ENCODE assay signal across 22 cellular contexts in genomic region chr17:59008737-59009136, GRCh38.
DNase-seq lines count a peak whose midpoint lies in the region; ATAC-seq and TF ChIP-seq lines count a peak whose summit lies in the region.
"Had no signal": no experiment of that assay in that cellular context is flagged by ENCODE, and none has a peak within 500 bp of the region (broad histone marks: within the 10 kb centered on the region; RNA-seq: fewer than 3 reads in every experiment).

No MANE protein-coding gene starts in this region.

- H3K9ac ChIP-seq in liver (ENCODE audit: low read depth in 1 of 2, low read length in 2 of 2), result no peak overlapping the region
- H3K9ac ChIP-seq: BLaER1, KMS-11 had no signal

- ATAC-seq in activated CD8-positive, alpha-beta T cell treated with anti-CD3 and anti-CD28 coated beads for 36 hours, result no peak
- no peak for ATAC-seq in activated CD8-positive, alpha-beta T cell treated with anti-CD3 and anti-CD28 coated beads, Interleukin-2, amount 10 ng/mL, durations not matched to agents 7 days and 5 days
- no peak for ATAC-seq in activated T-helper 17 cell treated with anti-CD3 and anti-CD28 coated beads, Interleukin-2, amount 50 U/mL, for 72 hours (replicated peaks)
- ATAC-seq in stimulated activated effector memory CD8-positive, alpha-beta T cell treated with anti-CD3 and anti-CD28 coated beads, Interleukin-12 subunit alpha, Interleukin-12 subunit beta, amount 100 ng/mL, for 72 hours, result no peak
- ATAC-seq: GM23338, Right ventricle myocardium inferior had no signal

- intact Hi-C loops in activated CD8-positive, alpha-beta T cell treated with anti-CD3 and anti-CD28 coated beads for 36 hours (cut with micrococcal nuclease), result loop anchor here (10.0 kb wide), 1 partner anchor 494 kb away; the partner anchor contains the start of gene MTMR4
- intact Hi-C loops in prostate gland (cut with DNase I), result loop anchor here (5.0 kb wide), 1 partner anchor 421 kb away; no protein-coding TSS in a partner anchor

- H3K4me1 ChIP-seq in liver (ENCODE audit: control insufficient read depth in 4 of 4, insufficient read depth in 4 of 4, low read length in 3 of 4) (peaks cover 3 to 30% (median 19%) of the 10 kb centered on the region in 4 donors), prostate gland (replicated peaks) (no peaks in the 10 kb centered on the region)
- H3K4me1 ChIP-seq: SJCRH30 had no signal

- TF ChIP-seq CTCF in activated CD8-positive, alpha-beta T cell treated with anti-CD3 and anti-CD28 coated beads for 36 hours (IDR thresholded peaks at IDR 0.05), result no peak
- TF ChIP-seq CTCF in liver (IDR thresholded peaks at IDR 0.05; ENCODE audit: low read depth, low read length, missing input control) (no peak), prostate gland (IDR thresholded peaks at IDR 0.05) (no peak)

- TF ChIP-seq POLR2A in prostate gland (IDR thresholded peaks at IDR 0.05), result no peak

- peak overlapping the region; percentile 53 for H3K27ac Mint-ChIP-seq in activated CD8-positive, alpha-beta T cell treated with anti-CD3 and anti-CD28 coated beads for 36 hours
- H3K27ac Mint-ChIP-seq in activated CD8-positive, alpha-beta T cell treated with anti-CD3 and anti-CD28 coated beads, Interleukin-2, amount 10 ng/mL, durations not matched to agents 7 days and 5 days, result no peak overlapping the region
- H3K27ac Mint-ChIP-seq in activated T-helper 17 cell treated with anti-CD3 and anti-CD28 coated beads, Interleukin-2, amount 50 U/mL, for 72 hours, result peak overlapping the region; percentile 58
- H3K27ac Mint-ChIP-seq in stimulated activated effector memory CD8-positive, alpha-beta T cell treated with anti-CD3 and anti-CD28 coated beads, Interleukin-12 subunit alpha, Interleukin-12 subunit beta, amount 100 ng/mL, for 72 hours, result peak overlapping the region; percentile 80
- H3K27ac Mint-ChIP-seq: GM23338, H9, IgD-negative memory B cell had no signal

- peak in 1 of 2 donors; percentile 3 for TF ChIP-seq RAD21 in liver (IDR thresholded peaks at IDR 0.05)

- H3K9me3 ChIP-seq in liver (ENCODE audit: control insufficient read depth in 4 of 4, low read length in 3 of 4), result no peaks in the 10 kb centered on the region
- H3K9me3 ChIP-seq in prostate gland, result no peaks in the 10 kb centered on the region
- H3K9me3 ChIP-seq: BLaER1, SJCRH30 had no signal

- H3K27ac ChIP-seq in liver (ENCODE audit: low read depth in 1 of 2, low read length in 2 of 2) (no peak overlapping the region), prostate gland (no peak overlapping the region)
- H3K27ac ChIP-seq: BLaER1, KMS-11, PC-9, SJCRH30 had no signal

- no peak overlapping the region for H3K4me3 ChIP-seq in liver (ENCODE audit: low read depth in 1 of 3, low read length in 3 of 3)
- no peak overlapping the region for H3K4me3 ChIP-seq in prostate gland
- H3K4me3 ChIP-seq: BLaER1, GM23338, PC-9, SJCRH30 had no signal

- peaks cover 10% of the 10 kb centered on the region for H3K36me3 Mint-ChIP-seq in activated CD8-positive, alpha-beta T cell treated with anti-CD3 and anti-CD28 coated beads for 36 hours (ENCODE audit: low read depth)
- peaks cover 18% of the 10 kb centered on the region for H3K36me3 Mint-ChIP-seq in activated CD8-positive, alpha-beta T cell treated with anti-CD3 and anti-CD28 coated beads, Interleukin-2, amount 10 ng/mL, durations not matched to agents 7 days and 5 days (ENCODE audit: low read depth)
- H3K36me3 Mint-ChIP-seq in activated T-helper 17 cell treated with anti-CD3 and anti-CD28 coated beads, Interleukin-2, amount 50 U/mL, for 72 hours (ENCODE audit: low read depth), result peaks cover 56% of the 10 kb centered on the region
- H3K36me3 Mint-ChIP-seq in stimulated activated effector memory CD8-positive, alpha-beta T cell treated with anti-CD3 and anti-CD28 coated beads, Interleukin-12 subunit alpha, Interleukin-12 subunit beta, amount 100 ng/mL, for 72 hours, result peaks cover 69% of the 10 kb centered on the region

- no peaks in the 10 kb centered on the region for H3K27me3 Mint-ChIP-seq in activated CD8-positive, alpha-beta T cell treated with anti-CD3 and anti-CD28 coated beads for 36 hours
- H3K27me3 Mint-ChIP-seq in activated CD8-positive, alpha-beta T cell treated with anti-CD3 and anti-CD28 coated beads, Interleukin-2, amount 10 ng/mL, durations not matched to agents 7 days and 5 days (ENCODE audit: low read depth), result no peaks in the 10 kb centered on the region
- no peaks in the 10 kb centered on the region for H3K27me3 Mint-ChIP-seq in activated T-helper 17 cell treated with anti-CD3 and anti-CD28 coated beads, Interleukin-2, amount 50 U/mL, for 72 hours
- H3K27me3 Mint-ChIP-seq: CD4-positive, CD25-positive, alpha-beta regulatory T cell; IgD-negative memory B cell had no signal

- WGBS in liver, result 68% methylated on average over 2 of the region's 2 CpGs
- WGBS in prostate gland, result 88% methylated on average over 2 of the region's 2 CpGs

- no peaks in the 10 kb centered on the region for H3K9me3 Mint-ChIP-seq in activated CD8-positive, alpha-beta T cell treated with anti-CD3 and anti-CD28 coated beads for 36 hours
- H3K9me3 Mint-ChIP-seq in activated CD8-positive, alpha-beta T cell treated with anti-CD3 and anti-CD28 coated beads, Interleukin-2, amount 10 ng/mL, durations not matched to agents 7 days and 5 days (ENCODE audit: insufficient read depth), result no peaks in the 10 kb centered on the region
- no peaks in the 10 kb centered on the region for H3K9me3 Mint-ChIP-seq in activated T-helper 17 cell treated with anti-CD3 and anti-CD28 coated beads, Interleukin-2, amount 50 U/mL, for 72 hours
- H3K9me3 Mint-ChIP-seq in stimulated activated effector memory CD8-positive, alpha-beta T cell treated with anti-CD3 and anti-CD28 coated beads, Interleukin-12 subunit alpha, Interleukin-12 subunit beta, amount 100 ng/mL, for 72 hours, result no peaks in the 10 kb centered on the region
- H3K9me3 Mint-ChIP-seq: CD4-positive, CD25-positive, alpha-beta regulatory T cell; GM23338; H9; IgD-negative memory B cell had no signal

- H3K4me3 Mint-ChIP-seq in activated CD8-positive, alpha-beta T cell treated with anti-CD3 and anti-CD28 coated beads for 36 hours, result no peak overlapping the region
- no peak overlapping the region for H3K4me3 Mint-ChIP-seq in activated CD8-positive, alpha-beta T cell treated with anti-CD3 and anti-CD28 coated beads, Interleukin-2, amount 10 ng/mL, durations not matched to agents 7 days and 5 days
- no peak overlapping the region for H3K4me3 Mint-ChIP-seq in activated T-helper 17 cell treated with anti-CD3 and anti-CD28 coated beads, Interleukin-2, amount 50 U/mL, for 72 hours
- H3K4me3 Mint-ChIP-seq in stimulated activated effector memory CD8-positive, alpha-beta T cell treated with anti-CD3 and anti-CD28 coated beads, Interleukin-12 subunit alpha, Interleukin-12 subunit beta, amount 100 ng/mL, for 72 hours, result no peak overlapping the region
- H3K4me3 Mint-ChIP-seq: CD4-positive, CD25-positive, alpha-beta regulatory T cell; GM23338; H9; IgD-negative memory B cell had no signal

- CTCF ChIA-PET in activated CD8-positive, alpha-beta T cell treated with anti-CD3 and anti-CD28 coated beads for 36 hours (lab: Charles Lee), result interaction anchor here (1.9 kb wide), 1 partner anchor 298 kb away, joined by 9 read pairs; no protein-coding TSS in a partner anchor
- CTCF ChIA-PET in activated CD8-positive, alpha-beta T cell treated with anti-CD3 and anti-CD28 coated beads, Interleukin-2, amount 10 ng/mL, durations not matched to agents 7 days and 5 days (lab: Charles Lee), result interaction anchor here (2.0 kb wide), 1 partner anchor 298 kb away, joined by 7 read pairs; no protein-coding TSS in a partner anchor

- H3K27me3 ChIP-seq in liver (ENCODE audit: control insufficient read depth in 4 of 4, insufficient read depth in 4 of 4, low read length in 3 of 4) (no peaks in the 10 kb centered on the region), prostate gland (replicated peaks; ENCODE audit: insufficient read depth) (no peaks in the 10 kb centered on the region)
- H3K27me3 ChIP-seq: BLaER1, SJCRH30 had no signal

- POLR2A ChIA-PET in activated CD8-positive, alpha-beta T cell treated with anti-CD3 and anti-CD28 coated beads for 36 hours (lab: Charles Lee), result interaction anchor here (0.8 to 1.0 kb wide), 3 partner anchors 9 to 377 kb away, joined by 3 read pairs; no protein-coding TSS in a partner anchor
- POLR2A ChIA-PET in activated CD8-positive, alpha-beta T cell treated with anti-CD3 and anti-CD28 coated beads, Interleukin-2, amount 10 ng/mL, durations not matched to agents 7 days and 5 days (lab: Charles Lee), result interaction anchor here (1.2 kb wide), 1 partner anchor 377 kb away, joined by 4 read pairs; no protein-coding TSS in a partner anchor

- no peak for DNase-seq in activated CD8-positive, alpha-beta T cell treated with anti-CD3 and anti-CD28 coated beads for 36 hours
- DNase-seq in activated CD8-positive, alpha-beta T cell treated with anti-CD3 and anti-CD28 coated beads, Interleukin-2, amount 10 ng/mL, durations not matched to agents 7 days and 5 days, result no peak
- no peak for DNase-seq in stimulated activated effector memory CD8-positive, alpha-beta T cell treated with anti-CD3 and anti-CD28 coated beads, Interleukin-12 subunit alpha, Interleukin-12 subunit beta, amount 100 ng/mL, for 72 hours (ENCODE audit: low spot score in 2 of 2)
- no peak for DNase-seq in prostate gland (ENCODE audit: low spot score)
- DNase-seq in activated CD8-positive, alpha-beta memory T cell treated with anti-CD3 and anti-CD28 coated beads, Interleukin-2, amount 50 U/mL, for 48 hours, result no peak
- DNase-seq in activated T-cell treated with anti-CD3 and anti-CD28 coated beads, Interleukin-2, amount 50 U/mL, for 48 hours, result no peak
- DNase-seq: CD4-positive, CD25-positive, alpha-beta regulatory T cell; DMS153; DND-41; H9; MM.1S; NCI-H2029; NCI-H526 treated with DMSO at 0.1 percent for 48 hours; PC-9; SJCRH30 had no signal

- peaks cover 12% of the 10 kb centered on the region for H3K4me1 Mint-ChIP-seq in activated CD8-positive, alpha-beta T cell treated with anti-CD3 and anti-CD28 coated beads for 36 hours (ENCODE audit: low read depth)
- H3K4me1 Mint-ChIP-seq in activated CD8-positive, alpha-beta T cell treated with anti-CD3 and anti-CD28 coated beads, Interleukin-2, amount 10 ng/mL, durations not matched to agents 7 days and 5 days (ENCODE audit: low read depth), result peaks cover 5% of the 10 kb centered on the region
- peaks cover 5% of the 10 kb centered on the region for H3K4me1 Mint-ChIP-seq in activated T-helper 17 cell treated with anti-CD3 and anti-CD28 coated beads, Interleukin-2, amount 50 U/mL, for 72 hours
- no peaks in the 10 kb centered on the region for H3K4me1 Mint-ChIP-seq in stimulated activated effector memory CD8-positive, alpha-beta T cell treated with anti-CD3 and anti-CD28 coated beads, Interleukin-12 subunit alpha, Interleukin-12 subunit beta, amount 100 ng/mL, for 72 hours

- H3K36me3 ChIP-seq in liver (ENCODE audit: control insufficient read depth in 4 of 4, insufficient read depth in 3 of 4, low read depth in 1 of 4, low read length in 3 of 4) (peaks cover 0 to 4% (median 0%) of the 10 kb centered on the region in 4 donors), prostate gland (no peaks in the 10 kb centered on the region)
- H3K36me3 ChIP-seq: SJCRH30 had no signal

TF ChIP-seq in liver, 16 proteins besides CTCF, POLR2A, EP300 and RAD21 (continues in another document):
- TF ChIP-seq JUND (IDR thresholded peaks at IDR 0.05) (peak in 1 of 2 donors; percentile 10), TAF1 (conservative IDR thresholded peaks at IDR 0.05) (no peak), HNF4A (conservative IDR thresholded peaks at IDR 0.05) (peak; percentile 66 to 81), SP1 (IDR thresholded peaks at IDR 0.05) (peak; percentile 51)
